Comparison of ENCODE assay signal across 8 cellular contexts in the genomic region with DNA sequence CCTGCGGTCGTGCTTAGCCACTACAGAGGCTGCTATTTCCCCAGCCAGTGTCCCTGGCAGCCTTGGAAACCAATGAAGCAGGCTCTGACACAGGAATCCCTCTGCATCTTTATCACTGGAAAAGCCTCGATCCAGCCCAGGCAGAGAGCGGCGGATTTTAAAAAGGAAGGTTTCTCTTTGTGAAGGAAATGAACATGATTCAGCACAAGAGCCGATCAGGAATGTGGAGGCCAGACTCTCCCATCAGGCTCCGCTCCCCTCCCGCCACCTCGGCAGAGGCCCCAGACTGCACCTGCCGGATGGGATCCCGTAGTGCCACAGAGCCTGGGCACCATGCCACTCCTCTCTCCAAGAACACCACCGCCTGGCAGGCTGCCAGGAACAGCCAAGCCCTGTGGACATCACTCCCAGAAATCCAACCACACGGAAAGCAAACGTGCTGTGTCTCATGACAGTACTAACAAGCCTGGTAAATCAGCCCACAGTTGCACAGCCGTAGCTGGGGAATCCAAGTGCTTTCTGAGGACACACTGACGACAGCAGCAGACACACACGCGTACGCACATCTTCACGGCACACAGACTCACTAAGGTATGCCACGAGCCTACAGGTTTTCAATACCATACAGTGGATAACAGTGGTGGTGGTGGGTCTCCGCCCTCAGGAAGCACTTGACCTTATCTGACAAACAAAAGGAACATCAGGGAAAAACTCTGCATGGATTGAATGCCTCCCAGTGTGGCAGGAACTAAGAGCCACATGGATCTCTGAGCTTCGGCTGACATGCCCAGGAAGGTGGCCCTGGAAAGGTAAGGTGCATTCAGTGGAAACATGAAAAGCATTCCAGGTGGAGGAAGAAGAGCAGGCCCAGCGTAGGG.
DNase-seq lines count a peak whose midpoint lies in the region; ATAC-seq lines count a peak whose summit lies in the region.

No MANE protein-coding gene starts in this region.

- H3K4me3 ChIP-seq in subcutaneous abdominal adipose tissue (ENCODE audit: low read depth in 1 of 5, low read length in 5 of 5), result peak overlapping the region; percentile 10 to 43 (median 17)

- H3K9me3 ChIP-seq in subcutaneous abdominal adipose tissue (ENCODE audit: control insufficient read depth in 5 of 5, low read length in 5 of 5), result no peaks in the 10 kb centered on the region

- DNase-seq in COLO668 (lab: John Stamatoyannopoulos, UW; ENCODE audit: unreplicated experiment) (peak; percentile 98), NCI-H2081 treated with DMSO at 0.1 percent for 48 hours (lab: John Stamatoyannopoulos, UW) (peak; percentile 95), cerebellar cortex (ENCODE audit: low spot score) (peak; percentile 97), kidney tubule cell (ENCODE audit: low spot score) (peak; percentile 96)
- DNase-seq in activated CD8-positive, alpha-beta memory T cell treated with anti-CD3 and anti-CD28 coated beads, Interleukin-2, amount 50 U/mL, for 4 hours, result no peak
- no peak for DNase-seq in stimulated activated CD4-positive, alpha-beta T cell treated with anti-CD3 and anti-CD28 coated beads, Interleukin-2, amount 100 ng/mL, for 48 hours

- H3K36me3 ChIP-seq in subcutaneous abdominal adipose tissue (ENCODE audit: control insufficient read depth in 5 of 5, insufficient read depth in 5 of 5, low read length in 5 of 5), result no peaks in the 10 kb centered on the region

- peak overlapping the region in 3 of 5 donors; percentile 31 to 65 (median 42) for H3K9ac ChIP-seq in subcutaneous abdominal adipose tissue (ENCODE audit: low read length in 5 of 5)

- no peak for ATAC-seq in HG02970 (IDR thresholded peaks at IDR 0.05; ENCODE audit: low FRiP score, unreplicated experiment)

- peaks cover 0 to 5% (median 0%) of the 10 kb centered on the region in 5 donors for H3K27me3 ChIP-seq in subcutaneous abdominal adipose tissue (ENCODE audit: control insufficient read depth in 5 of 5, insufficient read depth in 4 of 5, low read length in 5 of 5)

- peak overlapping the region; percentile 60 for H3K27ac ChIP-seq in subcutaneous abdominal adipose tissue (ENCODE audit: low read depth, low read length)

- H3K4me1 ChIP-seq in subcutaneous abdominal adipose tissue (ENCODE audit: control insufficient read depth in 5 of 5, insufficient read depth in 5 of 5, low read length in 5 of 5), result peaks cover 5 to 62% (median 46%) of the 10 kb centered on the region in 5 donors

Comparison
In these comparisons a context has a peak if more than half of its experiments do, and no peak if none do; other contexts are left out.
1. DNase-seq: peak in COLO668 (single experiment), NCI-H2081 treated with DMSO at 0.1 percent for 48 hours (single experiment), cerebellar cortex (single experiment) and kidney tubule cell (single experiment); none in activated CD8-positive, alpha-beta memory T cell treated with anti-CD3 and anti-CD28 coated beads, Interleukin-2, amount 50 U/mL, for 4 hours (single experiment) and stimulated activated CD4-positive, alpha-beta T cell treated with anti-CD3 and anti-CD28 coated beads, Interleukin-2, amount 100 ng/mL, for 48 hours (0 of 2).